Comparison of ENCODE assay signal across 32 cellular contexts in genomic region chr11:45621541-45621940, GRCh38. TPM values are rescaled to one million over a fixed set of nuclear protein-coding genes. Genes with fewer than 3 reads are reported as not detected.
"Had no signal": no experiment of that assay in that cellular context is flagged by ENCODE, and none has a peak within 500 bp of the region (broad histone marks: within the 10 kb centered on the region; RNA-seq: fewer than 3 reads in every experiment).

No MANE protein-coding gene starts in this region.

- H3K4me3 Mint-ChIP-seq: activated CD8-positive, alpha-beta T cell treated with anti-CD3 and anti-CD28 coated beads for 36 hours; activated naive CD4-positive, alpha-beta T cell treated with anti-CD3 and anti-CD28 coated beads, Interleukin-2, amount 50 U/mL, for 24 hours; activated naive CD8-positive, alpha-beta T cell treated with anti-CD3 and anti-CD28 coated beads, Interleukin-2, amount 10 ng/mL, durations not matched to agents 7 days and 5 days; activated T-cell treated with anti-CD3 and anti-CD28 coated beads, Interleukin-2, amount 50 U/mL, for 24 hours had no signal

- H3K36me3 Mint-ChIP-seq: activated naive CD4-positive, alpha-beta T cell treated with anti-CD3 and anti-CD28 coated beads, Interleukin-2, amount 50 U/mL, for 24 hours; activated naive CD8-positive, alpha-beta T cell treated with anti-CD3 and anti-CD28 coated beads, Interleukin-2, amount 10 ng/mL, durations not matched to agents 7 days and 5 days had no signal

- H3K27ac ChIP-seq: ascending aorta, RWPE1, WERI-Rb-1 had no signal

- H3K9me3 Mint-ChIP-seq: activated CD8-positive, alpha-beta T cell treated with anti-CD3 and anti-CD28 coated beads for 36 hours; activated naive CD8-positive, alpha-beta T cell treated with anti-CD3 and anti-CD28 coated beads, Interleukin-2, amount 10 ng/mL, durations not matched to agents 7 days and 5 days had no signal

- FAIRE-seq: K562, RCC 7860 had no signal

- ATAC-seq: activated CD8-positive, alpha-beta T cell treated with anti-CD3 and anti-CD28 coated beads for 36 hours; K562; PC-3; Right ventricle myocardium inferior had no signal

- H3K27me3 ChIP-seq: ascending aorta had no signal

- DNase-seq: activated CD4-positive, alpha-beta T cell treated with anti-CD3 and anti-CD28 coated beads for 1 hour; activated CD4-positive, alpha-beta T cell treated with anti-CD3 and anti-CD28 coated beads for 48 hours; activated CD4-positive, CD25-positive, alpha-beta regulatory T cell; activated CD8-positive, alpha-beta T cell treated with anti-CD3 and anti-CD28 coated beads for 36 hours; activated gamma-delta T cell; activated naive CD4-positive, alpha-beta T cell treated with Interleukin-2 at 50 U/mL for 16 hours; activated naive CD8-positive, alpha-beta T cell treated with anti-CD3 and anti-CD28 coated beads, Interleukin-2, amount 10 ng/mL, durations not matched to agents 7 days and 5 days; activated T-cell treated with anti-CD3 and anti-CD28 coated beads, Interleukin-2, amount 50 U/mL, for 24 hours; amygdala; caudate nucleus; cerebellar nuclear complex; NCI-H1105; NCI-H1436; NCI-H1694; NCI-H1930; NCI-H510A; NCI-H526; NCI-H748 treated with DMSO at 0.1 percent for 48 hours; NK-92 treated with Interleukin-12 subunit alpha and Interleukin-12 subunit beta, amount 100 ng/mL, for 24 hours; PC-3; SW 1271; T-helper 1 cell; T-helper 2 cell; T-helper 9 cell; WERI-Rb-1 had no signal

- H3K4me3 ChIP-seq: ascending aorta, K562 had no signal

- H3K27ac Mint-ChIP-seq: activated CD8-positive, alpha-beta T cell treated with anti-CD3 and anti-CD28 coated beads for 36 hours; activated naive CD4-positive, alpha-beta T cell treated with anti-CD3 and anti-CD28 coated beads, Interleukin-2, amount 50 U/mL, for 24 hours; activated naive CD8-positive, alpha-beta T cell treated with anti-CD3 and anti-CD28 coated beads, Interleukin-2, amount 10 ng/mL, durations not matched to agents 7 days and 5 days; activated T-cell treated with anti-CD3 and anti-CD28 coated beads, Interleukin-2, amount 50 U/mL, for 24 hours; activated T-helper 2 cell treated with anti-CD3 and anti-CD28 coated beads, Interferon-gamma antibody, Interleukin-2, Interleukin-4, amounts not matched to agents 10 μg/mL and 5 μg/mL and 100 μg/mL, durations not matched to agents 14 hours and 24 hours and 36 hours had no signal

- H3K4me1 Mint-ChIP-seq: activated naive CD4-positive, alpha-beta T cell treated with anti-CD3 and anti-CD28 coated beads, Interleukin-2, amount 50 U/mL, for 24 hours; activated naive CD8-positive, alpha-beta T cell treated with anti-CD3 and anti-CD28 coated beads, Interleukin-2, amount 10 ng/mL, durations not matched to agents 7 days and 5 days had no signal

- H3K4me1 ChIP-seq: ascending aorta had no signal

- H3K36me3 ChIP-seq: ascending aorta, WERI-Rb-1 had no signal

RNA-seq across cellular contexts. Expression of gene CHST1, which starts 43.9 kb away (rescaled TPM):
- total RNA-seq: activated CD8-positive, alpha-beta T cell treated with anti-CD3 and anti-CD28 coated beads for 36 hours; activated naive CD8-positive, alpha-beta T cell treated with anti-CD3 and anti-CD28 coated beads, Interleukin-2, amount 10 ng/mL, durations not matched to agents 7 days and 5 days; PC-3 had no signal
